In genomic region chr9:33350310-33350709, GRCh38 we compare ENCODE assay signal across 9 cellular contexts. TPM values are rescaled to one million over a fixed set of nuclear protein-coding genes. Genes with fewer than 3 reads are reported as not detected.
DNase-seq lines count a peak whose midpoint lies in the region; ATAC-seq and TF ChIP-seq lines count a peak whose summit lies in the region.
"Had no signal": no experiment of that assay in that cellular context is flagged by ENCODE, and none has a peak within 500 bp of the region (broad histone marks: within the 10 kb centered on the region; RNA-seq: fewer than 3 reads in every experiment).

No MANE protein-coding gene starts in this region.

- H3K9me2 ChIP-seq in hepatocyte (replicated peaks; ENCODE audit: insufficient read depth), result no peaks in the 10 kb centered on the region

- DNase-seq in HFF-Myc (ENCODE audit: extremely low read depth, low read depth) (peak; percentile 29), astrocyte of the hippocampus (ENCODE audit: low read depth, low spot score) (peak; percentile 50), hepatocyte (ENCODE audit: low spot score) (peak; percentile 28), suprapubic skin (ENCODE audit: low spot score in 2 of 2) (no peak), SIG-M5 treated with dmso at 0.1 percent for 504 hours (lab: John Stamatoyannopoulos, UW; ENCODE audit: unreplicated experiment) (no peak), NCI-H146 (lab: John Stamatoyannopoulos, UW) (no peak)
- DNase-seq: activated naive CD4-positive, alpha-beta T cell treated with anti-CD3 and anti-CD28 coated beads for 36 hours; T-cell had no signal

- 92% methylated on average over 2 of the region's 2 CpGs for WGBS in hepatocyte (ENCODE audit: low lambda C conversion rate, missing lambda C conversion rate)
- 50% methylated on average over 2 of the region's 2 CpGs for WGBS in suprapubic skin

- no peaks in the 10 kb centered on the region for H3K79me2 ChIP-seq in hepatocyte

- ATAC-seq in HG02870 (IDR thresholded peaks at IDR 0.05; ENCODE audit: unreplicated experiment), result no peak
- ATAC-seq: T-cell had no signal

- H3K36me3 ChIP-seq in hepatocyte (replicated peaks; ENCODE audit: insufficient read depth, low read depth) (no peaks in the 10 kb centered on the region), suprapubic skin (peaks cover 50% of the 10 kb centered on the region)

- no peak for TF ChIP-seq CTCF in HFF-Myc (IDR thresholded peaks at IDR 0.05; ENCODE audit: low read depth, low read length, missing control alignments)
- TF ChIP-seq CTCF in hepatocyte (IDR thresholded peaks at IDR 0.05; ENCODE audit: poor library complexity), result no peak
- TF ChIP-seq CTCF in suprapubic skin (IDR thresholded peaks at IDR 0.05), result no peak

- no peak overlapping the region for H3K4me2 ChIP-seq in hepatocyte

- H3K27ac ChIP-seq in hepatocyte (no peak overlapping the region), suprapubic skin (peak overlapping the region; percentile 79)

- H3K4me3 ChIP-seq in HFF-Myc (replicated peaks; ENCODE audit: low read depth, low read length) (no peak overlapping the region), hepatocyte (no peak overlapping the region), suprapubic skin (no peak overlapping the region)

- TF ChIP-seq POLR2A in suprapubic skin (IDR thresholded peaks at IDR 0.05), result no peak

- H4K20me1 ChIP-seq in hepatocyte (ENCODE audit: insufficient read depth, poor library complexity, severe bottlenecking), result no peaks in the 10 kb centered on the region

- no peaks in the 10 kb centered on the region for H3K9me3 ChIP-seq in hepatocyte (ENCODE audit: low read depth)
- H3K9me3 ChIP-seq in suprapubic skin, result no peaks in the 10 kb centered on the region

- no peak overlapping the region for H2AFZ ChIP-seq in hepatocyte

- no peaks in the 10 kb centered on the region for H3K27me3 ChIP-seq in hepatocyte
- H3K27me3 ChIP-seq in suprapubic skin, result no peaks in the 10 kb centered on the region

- TF ChIP-seq EP300 in suprapubic skin (IDR thresholded peaks at IDR 0.05), result no peak

- H3K4me1 ChIP-seq in hepatocyte (ENCODE audit: insufficient read depth) (no peaks in the 10 kb centered on the region), suprapubic skin (peaks cover 13% of the 10 kb centered on the region)

RNA-seq across cellular contexts. Expression of gene AQP7, which starts 52.1 kb away (rescaled TPM):
- total RNA-seq in hepatocyte (8.5 and 11.2 TPM in 2 replicates), suprapubic skin (10 to 100 TPM in 2 of 4 donors, 1 to 10 TPM in 2; 2.1 to 66.5 (median 13.1) TPM)
- 11.6 and 16.6 TPM in 2 replicates for polyA plus RNA-seq in hepatocyte
- total RNA-seq: activated naive CD4-positive, alpha-beta T cell treated with anti-CD3 and anti-CD28 coated beads for 36 hours had no signal

RNA-seq across cellular contexts. Expression of gene NFX1, which starts 60.0 kb away (rescaled TPM):
- total RNA-seq in hepatocyte (18.5 and 21.8 TPM in 2 replicates), suprapubic skin (10 to 100 TPM; 42.0 to 91.4 (median 46.0) TPM)
- polyA plus RNA-seq in hepatocyte, result 19.5 and 22.4 TPM in 2 replicates

Comparison
In these comparisons a context has a peak if more than half of its experiments do, and no peak if none do; other contexts are left out.
1. DNase-seq: peak in HFF-Myc (single experiment), astrocyte of the hippocampus (single experiment) and hepatocyte (single experiment); none in suprapubic skin (0 of 2), SIG-M5 treated with dmso at 0.1 percent for 504 hours (single experiment) and NCI-H146 (single experiment).